26 cellular contexts compared by ENCODE assay signal in the genomic region with DNA sequence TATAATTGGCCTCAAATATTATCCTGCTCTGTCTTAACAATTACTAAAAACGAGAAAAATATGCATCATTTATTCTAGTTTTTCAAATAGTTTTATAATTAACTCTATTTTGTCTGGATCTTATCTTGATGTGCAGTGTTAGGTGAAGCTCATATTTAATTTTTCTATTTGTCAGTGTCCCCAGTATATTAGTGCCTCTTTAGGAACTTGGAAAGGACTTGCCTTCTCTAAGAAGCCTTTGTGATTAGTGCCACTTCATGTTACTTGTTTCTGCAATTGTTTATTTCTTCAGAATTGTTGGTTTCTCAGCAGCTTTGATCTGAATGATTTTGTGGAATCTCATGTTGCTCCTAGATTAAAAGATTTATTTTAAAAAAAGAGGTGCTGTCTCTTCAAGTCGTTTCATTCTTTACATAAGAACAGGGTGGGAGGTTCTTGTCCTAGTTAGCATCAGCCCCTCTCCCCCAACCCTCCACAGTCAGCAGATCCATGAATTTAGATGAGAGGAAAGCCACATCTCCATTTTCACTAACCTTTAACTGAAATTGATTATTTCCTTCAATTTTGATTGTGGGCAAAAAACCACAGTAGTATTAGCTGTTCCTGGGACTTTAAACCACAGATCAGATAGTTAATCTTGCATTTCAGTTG.
A peak's percentile ranks its signal among the peaks of the same experiment; 100 is the strongest.
DNase-seq lines count a peak whose midpoint lies in the region; ATAC-seq, FAIRE-seq and TF ChIP-seq lines count a peak whose summit lies in the region.
"Had no signal": no experiment of that assay in that cellular context is flagged by ENCODE, and none has a peak within 500 bp of the region (broad histone marks: within the 10 kb centered on the region; RNA-seq: fewer than 3 reads in every experiment).

No MANE protein-coding gene starts in this region.

- H3K27me3 Mint-ChIP-seq in HFFc6 (ENCODE audit: insufficient read depth) (no peaks in the 10 kb centered on the region), neural crest cell (ENCODE audit: low read depth) (no peaks in the 10 kb centered on the region)
- no peaks in the 10 kb centered on the region for H3K27me3 Mint-ChIP-seq in activated T-helper 17 cell treated with anti-CD3 and anti-CD28 coated beads, Interleukin-2, amount 50 U/mL, for 72 hours
- H3K27me3 Mint-ChIP-seq: natural killer cell treated with Interleukin-12 subunit alpha and Interleukin-12 subunit beta and Interleukin-15 and Interleukin-18, amount 100 ng/mL, for 72 hours had no signal

- H3K4me3 Mint-ChIP-seq in HFFc6 (no peak overlapping the region), neural crest cell (no peak overlapping the region)
- H3K4me3 Mint-ChIP-seq in activated T-helper 17 cell treated with anti-CD3 and anti-CD28 coated beads, Interleukin-2, amount 50 U/mL, for 72 hours, result no peak overlapping the region
- H3K4me3 Mint-ChIP-seq: natural killer cell treated with Interleukin-12 subunit alpha and Interleukin-12 subunit beta and Interleukin-15 and Interleukin-18, amount 100 ng/mL, for 72 hours had no signal

- no peak for DNase-seq in HFFc6
- no peak for DNase-seq in neural crest cell (ENCODE audit: low read depth, low spot score)
- no peak for DNase-seq in stimulated activated CD4-positive, alpha-beta T cell treated with anti-CD3 and anti-CD28 coated beads, Interleukin-4, amount 100 ng/mL, for 4 hours
- DNase-seq in ascending aorta (ENCODE audit: low spot score in 2 of 2), result no peak
- DNase-seq in hepatic stellate cell (ENCODE audit: low spot score), result no peak
- no peak for DNase-seq in kidney glomerular epithelial cell (lab: John Stamatoyannopoulos, UW)
- DNase-seq: BE2C; body of pancreas; Caco-2; effector CD4-positive, alpha-beta T cell; EL; erythroblast; heart right ventricle; KBM-7; NCI-H1436 treated with DMSO at 0.1 percent for 48 hours; NCI-H446 treated with DMSO at 0.1 percent for 48 hours; OCI-M1; right lobe of liver; SIG-M5; stimulated activated CD4-positive, alpha-beta T cell treated with anti-CD3 and anti-CD28 coated beads, Interleukin-15, amount 100 ng/mL, for 24 hours; upper lobe of left lung had no signal

- TF ChIP-seq CTCF in HFFc6 (IDR thresholded peaks at IDR 0.05) (no peak), neural crest cell (conservative IDR thresholded peaks at IDR 0.05) (no peak), ascending aorta (IDR thresholded peaks at IDR 0.05) (no peak)

- H3K4me1 Mint-ChIP-seq in HFFc6 (ENCODE audit: low read depth), result peaks cover 69% of the 10 kb centered on the region
- peaks cover 35% of the 10 kb centered on the region for H3K4me1 Mint-ChIP-seq in activated T-helper 17 cell treated with anti-CD3 and anti-CD28 coated beads, Interleukin-2, amount 50 U/mL, for 72 hours
- peaks cover 74% of the 10 kb centered on the region for H3K4me1 Mint-ChIP-seq in neural crest cell

- H3K9me3 Mint-ChIP-seq in HFFc6 (no peaks in the 10 kb centered on the region), neural crest cell (no peaks in the 10 kb centered on the region)
- no peaks in the 10 kb centered on the region for H3K9me3 Mint-ChIP-seq in activated T-helper 17 cell treated with anti-CD3 and anti-CD28 coated beads, Interleukin-2, amount 50 U/mL, for 72 hours
- H3K9me3 Mint-ChIP-seq: natural killer cell treated with Interleukin-12 subunit alpha and Interleukin-12 subunit beta and Interleukin-15 and Interleukin-18, amount 100 ng/mL, for 72 hours had no signal

- H3K27me3 ChIP-seq in ascending aorta, result no peaks in the 10 kb centered on the region
- H3K27me3 ChIP-seq: BE2C, body of pancreas, foreskin keratinocyte, heart right ventricle, right lobe of liver, upper lobe of left lung had no signal

- peak overlapping the region; percentile 39; the same call in 1 of the 2 replicates for H3K27ac Mint-ChIP-seq in HFFc6
- H3K27ac Mint-ChIP-seq in activated T-helper 17 cell treated with anti-CD3 and anti-CD28 coated beads, Interleukin-2, amount 50 U/mL, for 72 hours, result peak overlapping the region; percentile 16
- H3K27ac Mint-ChIP-seq in neural crest cell (ENCODE audit: unreplicated experiment), result peak overlapping the region; percentile 78

- no peak for ATAC-seq in activated T-helper 17 cell treated with anti-CD3 and anti-CD28 coated beads, Interleukin-2, amount 50 U/mL, for 72 hours (replicated peaks)
- ATAC-seq: body of pancreas; foreskin keratinocyte; heart right ventricle; left lobe of liver; natural killer cell treated with Interleukin-12 subunit alpha and Interleukin-12 subunit beta and Interleukin-15 and Interleukin-18, amount 100 ng/mL, for 72 hours; right lobe of liver had no signal

- H3K4me1 ChIP-seq in ascending aorta, result peaks cover 5 to 32% of the 10 kb centered on the region in 2 donors

- no peaks in the 10 kb centered on the region for H3K9me3 ChIP-seq in ascending aorta
- H3K9me3 ChIP-seq: BE2C, body of pancreas, Caco-2, heart right ventricle, right lobe of liver, upper lobe of left lung had no signal

- H3K36me3 ChIP-seq in ascending aorta, result no peaks in the 10 kb centered on the region
- H3K36me3 ChIP-seq: BE2C, heart right ventricle, right lobe of liver, upper lobe of left lung had no signal

- peak; percentile 37 for FAIRE-seq in A204.1 (lab: Jason Lieb, UNC)

- intact Hi-C loops in ascending aorta (cut with DNase I), result loop anchor here (5.0 kb wide), 1 partner anchor 53 kb away; no protein-coding TSS in a partner anchor

- H3K36me3 Mint-ChIP-seq in HFFc6 (ENCODE audit: low read depth) (no peaks in the 10 kb centered on the region), neural crest cell (ENCODE audit: low read depth) (no peaks in the 10 kb centered on the region)
- no peaks in the 10 kb centered on the region for H3K36me3 Mint-ChIP-seq in activated T-helper 17 cell treated with anti-CD3 and anti-CD28 coated beads, Interleukin-2, amount 50 U/mL, for 72 hours (ENCODE audit: low read depth)
- H3K36me3 Mint-ChIP-seq: natural killer cell treated with Interleukin-12 subunit alpha and Interleukin-12 subunit beta and Interleukin-15 and Interleukin-18, amount 100 ng/mL, for 72 hours had no signal

- no peak overlapping the region for H3K27ac ChIP-seq in ascending aorta
- H3K27ac ChIP-seq: body of pancreas, foreskin keratinocyte, heart right ventricle, right lobe of liver, upper lobe of left lung had no signal

- no peak overlapping the region for H3K4me3 ChIP-seq in ascending aorta
- H3K4me3 ChIP-seq: body of pancreas, heart right ventricle, right lobe of liver, upper lobe of left lung had no signal

Comparison
In these comparisons a context has a peak if more than half of its experiments do, and no peak if none do; other contexts are left out.
1. H3K27ac Mint-ChIP-seq: peak in every context shown above with its lines; median percentile 78 in neural crest cell; 39 in HFFc6; 16 in activated T-helper 17 cell treated with anti-CD3 and anti-CD28 coated beads, Interleukin-2, amount 50 U/mL, for 72 hours.